1 cellular context compared by ENCODE assay signal in the genomic region with DNA sequence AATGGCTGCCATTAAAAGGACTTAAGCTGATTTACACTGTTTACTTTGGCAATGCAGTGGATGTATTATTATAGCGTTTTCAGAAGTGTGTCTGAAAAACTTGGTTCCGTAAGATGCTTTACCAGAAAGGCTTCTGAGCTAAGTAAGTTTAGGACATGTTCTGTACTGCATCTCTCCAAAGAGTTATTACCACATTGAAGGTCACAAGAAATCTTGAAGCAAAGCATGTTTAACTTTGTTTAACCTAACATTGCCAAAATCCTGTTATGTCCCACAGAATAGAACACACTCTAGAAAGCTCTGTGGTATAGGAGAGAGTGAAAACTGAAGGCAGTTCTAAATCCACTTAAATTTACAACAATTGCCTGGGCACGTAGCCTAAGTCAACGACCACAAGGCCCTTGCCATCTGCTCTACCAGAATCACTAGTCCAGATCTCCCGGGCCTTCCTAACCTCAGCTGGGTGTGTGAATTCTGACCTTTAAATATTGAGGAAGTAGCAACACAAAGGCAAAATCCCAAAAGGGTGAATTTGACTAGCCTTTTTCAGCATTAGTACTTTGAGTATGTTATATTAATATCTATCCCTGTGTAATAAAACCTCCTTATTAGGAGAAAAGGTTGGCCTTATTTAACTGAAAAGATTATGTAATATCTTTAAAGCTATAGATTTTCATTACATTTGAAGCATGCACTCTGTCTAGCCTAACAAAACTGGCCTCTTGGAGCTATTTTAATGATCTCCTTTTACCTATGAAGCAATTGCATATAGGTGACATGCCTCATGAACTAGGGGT.
TF ChIP-seq lines count a peak whose summit lies in the region.

No MANE protein-coding gene starts in this region.

TF ChIP-seq in endothelial cell of umbilical vein, 7 proteins besides CTCF, POLR2A, EP300 and RAD21 (continued from another document):
- TF ChIP-seq MYC (IDR thresholded peaks at IDR 0.05; ENCODE audit: low read depth, low read length) (no peak), MAX (IDR thresholded peaks at IDR 0.05; ENCODE audit: insufficient read depth, insufficient read length) (no peak), EZH2 (IDR thresholded peaks at IDR 0.05; ENCODE audit: borderline replicate concordance, low read depth, low read length, severe bottlenecking) (no peak), FOS (IDR thresholded peaks at IDR 0.05; ENCODE audit: borderline replicate concordance, insufficient read depth, low read length) (no peak)
TF ChIP-seq in endothelial cell of umbilical vein: peak in this region for 0.
